17 cellular contexts compared by ENCODE assay signal in genomic region chr4:185317880-185318279, GRCh38.
"Had no signal": no experiment of that assay in that cellular context is flagged by ENCODE, and none has a peak within 500 bp of the region (broad histone marks: within the 10 kb centered on the region; RNA-seq: fewer than 3 reads in every experiment).

No MANE protein-coding gene starts in this region.

- H3K27ac Mint-ChIP-seq: activated CD4-positive, alpha-beta memory T cell treated with anti-CD3 and anti-CD28 coated beads for 36 hours; activated naive CD8-positive, alpha-beta T cell treated with anti-CD3 and anti-CD28 coated beads for 36 hours; naive thymus-derived CD4-positive, alpha-beta T cell; stimulated activated effector memory CD8-positive, alpha-beta T cell treated with anti-CD3 and anti-CD28 coated beads, Interleukin-12 subunit alpha, Interleukin-12 subunit beta, amount 100 ng/mL, for 72 hours had no signal

- H3K27me3 ChIP-seq: breast epithelium, right atrium auricular region, thyroid gland, uterus had no signal

- H3K36me3 ChIP-seq: breast epithelium, neutrophil, thyroid gland, uterus had no signal

- H3K27ac ChIP-seq: breast epithelium, neutrophil, right atrium auricular region, thyroid gland, uterus had no signal

- H3K4me1 ChIP-seq: breast epithelium, thyroid gland, uterus had no signal

- ATAC-seq: activated T-cell treated with anti-CD3 and anti-CD28 coated beads, Interleukin-2, amount 50 U/mL, for 4 hours; esophagus mucosa; naive thymus-derived CD4-positive, alpha-beta T cell; stimulated activated effector memory CD8-positive, alpha-beta T cell treated with anti-CD3 and anti-CD28 coated beads, Interleukin-12 subunit alpha, Interleukin-12 subunit beta, amount 100 ng/mL, for 72 hours had no signal

- H3K9me3 ChIP-seq: breast epithelium, neutrophil, right atrium auricular region, thyroid gland, uterus had no signal

- DNase-seq: activated CD4-positive, alpha-beta memory T cell treated with anti-CD3 and anti-CD28 coated beads for 36 hours; activated CD4-positive, alpha-beta T cell treated with anti-CD3 and anti-CD28 coated beads for 1 hour; activated gamma-delta T cell; activated naive CD8-positive, alpha-beta T cell treated with anti-CD3 and anti-CD28 coated beads for 36 hours; activated T-cell treated with anti-CD3 and anti-CD28 coated beads, Interleukin-2, amount 50 U/mL, for 4 hours; glutamatergic neuron; left cardiac atrium; midbrain; naive thymus-derived CD4-positive, alpha-beta T cell; thyroid gland; uterus had no signal

- H3K4me3 Mint-ChIP-seq: activated CD4-positive, alpha-beta memory T cell treated with anti-CD3 and anti-CD28 coated beads for 36 hours; activated naive CD8-positive, alpha-beta T cell treated with anti-CD3 and anti-CD28 coated beads for 36 hours; activated T-cell treated with anti-CD3 and anti-CD28 coated beads, Interleukin-2, amount 50 U/mL, for 4 hours; stimulated activated effector memory CD8-positive, alpha-beta T cell treated with anti-CD3 and anti-CD28 coated beads, Interleukin-12 subunit alpha, Interleukin-12 subunit beta, amount 100 ng/mL, for 72 hours had no signal

- H3K9me3 Mint-ChIP-seq: activated CD4-positive, alpha-beta memory T cell treated with anti-CD3 and anti-CD28 coated beads for 36 hours had no signal

- H3K27me3 Mint-ChIP-seq: activated CD4-positive, alpha-beta memory T cell treated with anti-CD3 and anti-CD28 coated beads for 36 hours; activated naive CD8-positive, alpha-beta T cell treated with anti-CD3 and anti-CD28 coated beads for 36 hours; naive thymus-derived CD4-positive, alpha-beta T cell had no signal

- H3K4me3 ChIP-seq: breast epithelium, lung, right atrium auricular region, thyroid gland, uterus had no signal
